In genomic region chr1:206693029-206693428, GRCh38 we compare ENCODE assay signal across 9 cellular contexts. TPM values are rescaled to one million over a fixed set of nuclear protein-coding genes. Genes with fewer than 3 reads are reported as not detected.
A peak's percentile ranks its signal among the peaks of the same experiment; 100 is the strongest.
DNase-seq lines count a peak whose midpoint lies in the region; ATAC-seq and TF ChIP-seq lines count a peak whose summit lies in the region.
"Had no signal": no experiment of that assay in that cellular context is flagged by ENCODE, and none has a peak within 500 bp of the region (broad histone marks: within the 10 kb centered on the region; RNA-seq: fewer than 3 reads in every experiment).

No MANE protein-coding gene starts in this region.

- H3K27me3 ChIP-seq in CD8-positive, alpha-beta memory T cell (ENCODE audit: insufficient read depth, low read length, poor library complexity, severe bottlenecking) = no peaks in the 10 kb centered on the region
- H3K27me3 ChIP-seq in trophoblast cell (ENCODE audit: insufficient read depth, low read length) = no peaks in the 10 kb centered on the region
- H3K27me3 ChIP-seq in A673 (replicated peaks; ENCODE audit: insufficient read depth, low read depth, low read length, poor library complexity) = no peaks in the 10 kb centered on the region

- H3K4me3 ChIP-seq in CD8-positive, alpha-beta memory T cell (ENCODE audit: low read length) = no peak overlapping the region
- H3K4me3 ChIP-seq in trophoblast cell (ENCODE audit: low read depth, low read length) = no peak overlapping the region
- H3K4me3 ChIP-seq in A673 (ENCODE audit: low read depth, low read length, poor library complexity, severe bottlenecking) = no peak overlapping the region

- no peak overlapping the region for H2BK12ac ChIP-seq in trophoblast cell (ENCODE audit: low read length)

- no peak for DNase-seq in CD8-positive, alpha-beta memory T cell
- DNase-seq in glutamatergic neuron = no peak
- no peak for DNase-seq in trophoblast cell
- DNase-seq in A673 (ENCODE audit: low spot score) = no peak
- DNase-seq in T-helper 9 cell = no peak
- DNase-seq: OCI-M1 had no signal

- H4K12ac ChIP-seq in trophoblast cell (ENCODE audit: low read depth, low read length) = no peak overlapping the region

- H3K4me3 Mint-ChIP-seq in CD8-positive, alpha-beta memory T cell = peak overlapping the region in 4 of 7 donors; percentile 13 to 67 (median 47)
- peak overlapping the region; percentile 77 for H3K4me3 Mint-ChIP-seq in glutamatergic neuron (ENCODE audit: unreplicated experiment)

- WGBS in trophoblast cell (ENCODE audit: extremely low coverage, insufficient coverage, insufficient read length) = no CpG with 5 or more reads among the region's 10 CpGs

- no peak overlapping the region for H2BK120ac ChIP-seq in trophoblast cell (ENCODE audit: insufficient read depth, low read length, poor library complexity)

- no peak overlapping the region for H3K9ac ChIP-seq in trophoblast cell (ENCODE audit: low read length)

- no TSS peak for BruUV-seq in A673 (replicated peaks; lab: Mats Ljungman, UMichigan)

- H4K8ac ChIP-seq in trophoblast cell (ENCODE audit: low read depth, low read length) = no peak overlapping the region

- CTCF ChIA-PET in CD8-positive, alpha-beta memory T cell (lab: Charles Lee) = interaction anchor here (0.9 to 1.7 kb wide), 3 partner anchors 9 to 219 kb away, joined by 4 read pairs; no protein-coding TSS in a partner anchor
- CTCF ChIA-PET in A673 (lab: Charles Lee) = no interaction called here

- H3K79me2 ChIP-seq in trophoblast cell (ENCODE audit: control insufficient read depth, insufficient read depth, low read length, poor library complexity) = peaks cover 17% of the 10 kb centered on the region

- ATAC-seq in GM21619 (IDR thresholded peaks at IDR 0.05; ENCODE audit: unreplicated experiment) (no peak), HG02623 (IDR thresholded peaks at IDR 0.05; ENCODE audit: unreplicated experiment) (no peak)

- no peak overlapping the region for H2AK5ac ChIP-seq in trophoblast cell (ENCODE audit: low read length)

- no peak overlapping the region for H3K4me2 ChIP-seq in trophoblast cell (ENCODE audit: low read length)

- TF ChIP-seq CTCF in VCaP (conservative IDR thresholded peaks at IDR 0.05) (no peak), glutamatergic neuron (IDR thresholded peaks at IDR 0.05; ENCODE audit: partially characterized antibody, unreplicated experiment) (no peak), A673 (conservative IDR thresholded peaks at IDR 0.05; ENCODE audit: low read depth, low read length) (no peak)

- no peak overlapping the region for H3K27ac ChIP-seq in CD8-positive, alpha-beta memory T cell (ENCODE audit: low read depth, low read length)
- H3K27ac ChIP-seq in VCaP (peak overlapping the region; percentile 25; the same call in 1 of the 2 replicates), trophoblast cell (ENCODE audit: low read depth, low read length) (no peak overlapping the region), A673 (ENCODE audit: low read depth, low read length, poor library complexity, severe bottlenecking) (no peak overlapping the region)

- H3K14ac ChIP-seq in trophoblast cell (ENCODE audit: low read length) = no peak overlapping the region

- no peak overlapping the region for H2AFZ ChIP-seq in trophoblast cell (ENCODE audit: insufficient read depth, low read length, poor library complexity)

- H4K91ac ChIP-seq in trophoblast cell (ENCODE audit: low read depth, low read length) = no peak overlapping the region

- peaks cover 0 to 72% (median 5%) of the 10 kb centered on the region in 3 donors for H3K36me3 Mint-ChIP-seq in CD8-positive, alpha-beta memory T cell
- no peaks in the 10 kb centered on the region for H3K36me3 Mint-ChIP-seq in glutamatergic neuron (ENCODE audit: unreplicated experiment)

- POLR2A ChIA-PET in CD8-positive, alpha-beta memory T cell (lab: Charles Lee) = no interaction called here
- POLR2A ChIA-PET in A673 (lab: Charles Lee; ENCODE audit: low non-redundant PET) = no interaction called here

- H3K9me3 Mint-ChIP-seq in CD8-positive, alpha-beta memory T cell = no peaks in the 10 kb centered on the region
- H3K9me3 Mint-ChIP-seq in glutamatergic neuron (ENCODE audit: unreplicated experiment) = peaks cover 10% of the 10 kb centered on the region

- no peak overlapping the region for H2BK5ac ChIP-seq in trophoblast cell (ENCODE audit: low read depth, low read length, poor library complexity)

- H3K27ac Mint-ChIP-seq in CD8-positive, alpha-beta memory T cell = peak overlapping the region in 6 of 8 donors; percentile 18 to 77 (median 58)
- peak overlapping the region; percentile 71 for H3K27ac Mint-ChIP-seq in glutamatergic neuron (ENCODE audit: unreplicated experiment)

- H3K4ac ChIP-seq in trophoblast cell (ENCODE audit: low read depth, low read length) = peak overlapping the region; percentile 53

- no peaks in the 10 kb centered on the region for H3K79me1 ChIP-seq in trophoblast cell (ENCODE audit: low read length)

- peaks cover 91 to 98% (median 95%) of the 10 kb centered on the region in 3 donors for H3K4me1 Mint-ChIP-seq in CD8-positive, alpha-beta memory T cell
- H3K4me1 Mint-ChIP-seq in glutamatergic neuron (ENCODE audit: low read depth, unreplicated experiment) = peaks cover 70% of the 10 kb centered on the region

- no peaks in the 10 kb centered on the region for H3K9me3 ChIP-seq in CD8-positive, alpha-beta memory T cell (ENCODE audit: low read length)
- H3K9me3 ChIP-seq in trophoblast cell (ENCODE audit: insufficient read depth, low read depth, low read length) (no peaks in the 10 kb centered on the region), A673 (ENCODE audit: low read depth, low read length, poor library complexity, severe bottlenecking) (no peaks in the 10 kb centered on the region)

- H3K18ac ChIP-seq in trophoblast cell (ENCODE audit: low read length) = no peak overlapping the region

- peaks cover 6% of the 10 kb centered on the region for H3K36me3 ChIP-seq in CD8-positive, alpha-beta memory T cell (ENCODE audit: insufficient read depth, low read length)
- H3K36me3 ChIP-seq in trophoblast cell (ENCODE audit: control insufficient read depth in 1 of 2, insufficient read depth in 2 of 2, low read length in 2 of 2) (peaks cover 1 to 4% of the 10 kb centered on the region in 2 experiments), A673 (ENCODE audit: insufficient read depth, low read length, poor library complexity, severe bottlenecking) (no peaks in the 10 kb centered on the region)

- intact Hi-C loops in A673 (cut with micrococcal nuclease; ENCODE audit: unreplicated experiment) = no loop called here

- peaks cover 50% of the 10 kb centered on the region for H3K4me1 ChIP-seq in CD8-positive, alpha-beta memory T cell (ENCODE audit: insufficient read depth, low read length)
- peaks cover 39% of the 10 kb centered on the region in 2 experiments for H3K4me1 ChIP-seq in trophoblast cell (ENCODE audit: control insufficient read depth in 1 of 2, insufficient read depth in 2 of 2, low read length in 2 of 2)
- H3K4me1 ChIP-seq in A673 (ENCODE audit: insufficient read depth, low read length, poor library complexity, severe bottlenecking) = peaks cover 4% of the 10 kb centered on the region

- no peak overlapping the region for H3K23ac ChIP-seq in trophoblast cell (ENCODE audit: low read length)

- no peaks in the 10 kb centered on the region for H3K27me3 Mint-ChIP-seq in CD8-positive, alpha-beta memory T cell
- peaks cover 8% of the 10 kb centered on the region for H3K27me3 Mint-ChIP-seq in glutamatergic neuron (ENCODE audit: unreplicated experiment)

RNA-seq across cellular contexts. Expression of gene MAPKAPK2, which starts 8.3 kb away (rescaled TPM):
- total RNA-seq in CD8-positive, alpha-beta memory T cell = 10 to 100 TPM; 78.4 to 79.1 TPM
- polyA plus RNA-seq in CD8-positive, alpha-beta memory T cell = 5.0 TPM
- total RNA-seq in glutamatergic neuron (ENCODE audit: unreplicated experiment) = 93.8 TPM
- polyA plus RNA-seq in trophoblast cell (2013) = 41.7 and 41.9 TPM in 2 replicates
- total RNA-seq in A673 (2021) = 39.2 and 41.9 TPM in 2 replicates

RNA-seq across cellular contexts. Expression of gene DYRK3, which starts 57.7 kb away (rescaled TPM):
- total RNA-seq in CD8-positive, alpha-beta memory T cell = 10 to 100 TPM; 11.0 to 11.7 TPM
- polyA plus RNA-seq in CD8-positive, alpha-beta memory T cell = not detected
- total RNA-seq in glutamatergic neuron (ENCODE audit: unreplicated experiment) = 1.3 TPM
- 0.15 and 0.19 TPM in 2 replicates for polyA plus RNA-seq in trophoblast cell (2013)
- total RNA-seq in A673 (2021) = 18.7 and 24.0 TPM in 2 replicates
